In the genomic region with DNA sequence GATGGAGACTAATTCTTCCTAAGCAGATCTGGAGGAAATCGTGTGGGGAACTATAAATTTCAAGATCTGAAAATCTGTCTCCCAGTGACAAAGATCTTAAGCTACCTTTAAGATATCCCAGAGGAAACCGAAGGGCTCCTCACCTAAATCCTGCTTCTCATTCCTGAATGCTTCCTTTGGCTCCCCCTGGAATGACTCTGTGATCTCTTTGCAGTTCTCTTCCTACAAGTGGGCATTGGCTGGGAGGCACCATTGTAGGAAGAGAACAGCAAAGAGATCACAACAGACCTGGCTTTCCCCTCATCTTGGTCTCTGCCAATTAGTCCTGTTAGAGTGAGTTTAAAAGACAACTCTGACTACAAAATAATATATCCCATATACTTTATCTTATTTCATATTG, we compare ENCODE assay signal across 20 cellular contexts.
DNase-seq lines count a peak whose midpoint lies in the region; ATAC-seq, FAIRE-seq and TF ChIP-seq lines count a peak whose summit lies in the region.
"Had no signal": no experiment of that assay in that cellular context is flagged by ENCODE, and none has a peak within 500 bp of the region (broad histone marks: within the 10 kb centered on the region; RNA-seq: fewer than 3 reads in every experiment).

No MANE protein-coding gene starts in this region.

- ATAC-seq in upper lobe of left lung (ENCODE audit: low FRiP score in 2 of 2) (no peak), HepG2 (no peak)
- ATAC-seq: GM12878 had no signal

- H3K4me3 ChIP-seq in H1 (ENCODE audit: extremely low read depth in 1 of 4, insufficient read depth in 2 of 4, low read depth in 3 of 4, low read length in 4 of 4) = no peak overlapping the region
- H3K4me3 ChIP-seq in iPS DF 6.9 (ENCODE audit: low read length) = no peak overlapping the region
- H3K4me3 ChIP-seq in neural progenitor cell = no peak overlapping the region
- no peak overlapping the region for H3K4me3 ChIP-seq in upper lobe of left lung
- no peak overlapping the region for H3K4me3 ChIP-seq in HepG2 (replicated peaks in 1 of 3; ENCODE audit: insufficient read depth in 1 of 3, low read depth in 2 of 3, low read length in 3 of 3)
- H3K4me3 ChIP-seq: GM12878 had no signal

- H3K36me3 ChIP-seq in H1 (ENCODE audit: control insufficient read depth in 2 of 4, insufficient read depth in 4 of 4, low read length in 3 of 4) (no peaks in the 10 kb centered on the region), iPS DF 6.9 (ENCODE audit: control insufficient read depth, insufficient read depth, low read length) (no peaks in the 10 kb centered on the region), neural progenitor cell (no peaks in the 10 kb centered on the region), upper lobe of left lung (no peaks in the 10 kb centered on the region), HepG2 (replicated peaks in 1 of 2; ENCODE audit: control insufficient read depth in 1 of 2, insufficient read depth in 2 of 2, low read length in 2 of 2) (no peaks in the 10 kb centered on the region)
- H3K36me3 ChIP-seq: BE2C had no signal

- TF ChIP-seq CTCF in H9 (conservative IDR thresholded peaks at IDR 0.05) (peak; percentile 31; the same call in 2 of the 3 replicates), H1 (IDR thresholded peaks at IDR 0.05; ENCODE audit: control extremely low read depth in 1 of 3, insufficient read depth in 1 of 3, low read depth in 1 of 3, low read length in 3 of 3) (0 out of 4 replicates have a peak, but pooled peaks of 1 of the 3 experiments have one; percentile 4), neural progenitor cell (IDR thresholded peaks at IDR 0.05) (peak; percentile 14), upper lobe of left lung (IDR thresholded peaks at IDR 0.05) (no peak), HepG2 (CRISPR knock-in tag; IDR thresholded peaks at IDR 0.05) (no peak)

- H3K79me1 ChIP-seq in H9 (ENCODE audit: insufficient read depth, low read depth, low read length, poor library complexity, severe bottlenecking) (no peaks in the 10 kb centered on the region), H1 (ENCODE audit: low read depth, low read length) (no peaks in the 10 kb centered on the region)

- TF ChIP-seq EP300 in H1 (IDR thresholded peaks at IDR 0.05; ENCODE audit: borderline replicate concordance in 1 of 2, low read depth in 2 of 2, low read length in 2 of 2) (no peak), upper lobe of left lung (IDR thresholded peaks at IDR 0.05) (no peak), HepG2 (IDR thresholded peaks at IDR 0.05; ENCODE audit: low read depth in 2 of 2, low read length in 2 of 2) (no peak), HepG2 (CRISPR knock-in tag; IDR thresholded peaks at IDR 0.05; ENCODE audit: borderline replicate concordance) (no peak)

- H3K79me2 ChIP-seq in H9 (ENCODE audit: insufficient read depth, low read length) (no peaks in the 10 kb centered on the region), H1 (ENCODE audit: control insufficient read depth in 1 of 2, insufficient read depth in 2 of 2, low read length in 2 of 2) (no peaks in the 10 kb centered on the region), neural progenitor cell (ENCODE audit: low read depth) (no peaks in the 10 kb centered on the region), HepG2 (ENCODE audit: insufficient read depth, low read length) (no peaks in the 10 kb centered on the region)

- no CpG with 5 or more reads among the region's 2 CpGs for WGBS in H9 (ENCODE audit: extremely low coverage, insufficient read length, low lambda C conversion rate)
- 88% methylated on average over 2 of the region's 2 CpGs; no CpG with 5 or more reads in 1 of the 2 experiments for WGBS in H1 (ENCODE audit: extremely low coverage in 1 of 2, insufficient coverage in 1 of 2, insufficient read length in 1 of 2, insufficient replicate concordance in 2 of 2, low coverage in 1 of 2, low lambda C conversion rate in 2 of 2, missing lambda C conversion rate in 1 of 2), 2 experiments
- WGBS in iPS DF 6.9 (ENCODE audit: insufficient coverage, insufficient read length) = no CpG with 5 or more reads among the region's 2 CpGs
- WGBS in upper lobe of left lung, 2 donors = 61 to 62% methylated on average over 2 of the region's 2 CpGs
- WGBS in HepG2 (ENCODE audit: low lambda C conversion rate) = 1% methylated on average over 2 of the region's 2 CpGs

- H3K27me3 ChIP-seq in H9 (ENCODE audit: insufficient read depth, low read length) (no peaks in the 10 kb centered on the region), H1 (replicated peaks in 1 of 4; ENCODE audit: control insufficient read depth in 3 of 4, extremely low read depth in 1 of 4, insufficient read depth in 3 of 4, low read length in 3 of 4) (no peaks in the 10 kb centered on the region), iPS DF 6.9 (ENCODE audit: control insufficient read depth, insufficient read depth, low read length) (no peaks in the 10 kb centered on the region), neural progenitor cell (no peaks in the 10 kb centered on the region), upper lobe of left lung (no peaks in the 10 kb centered on the region), HepG2 (ENCODE audit: control insufficient read depth in 1 of 2, insufficient read depth in 2 of 2, low read length in 2 of 2) (no peaks in the 10 kb centered on the region)
- H3K27me3 ChIP-seq: BE2C had no signal

- H4K20me1 ChIP-seq in H9 (ENCODE audit: control insufficient read depth, insufficient read depth, insufficient read length) = no peaks in the 10 kb centered on the region
- H4K20me1 ChIP-seq in H1 (replicated peaks in 1 of 2; ENCODE audit: control insufficient read depth in 1 of 2, insufficient read depth in 2 of 2, low read length in 2 of 2) = no peaks in the 10 kb centered on the region
- H4K20me1 ChIP-seq in neural progenitor cell (ENCODE audit: low read depth) = no peaks in the 10 kb centered on the region
- H4K20me1 ChIP-seq in HepG2 (ENCODE audit: insufficient read depth, low read length) = no peaks in the 10 kb centered on the region

- no peak overlapping the region for H3K4ac ChIP-seq in H9 (ENCODE audit: low read depth, low read length)
- no peak overlapping the region for H3K4ac ChIP-seq in H1 (replicated peaks; ENCODE audit: insufficient read length, low read depth, low read length)

- no peaks in the 10 kb centered on the region for H3K36me3 Mint-ChIP-seq in H9 (ENCODE audit: insufficient read depth in 1 of 3, low read depth in 3 of 3)
- H3K36me3 Mint-ChIP-seq in neural progenitor cell = no peaks in the 10 kb centered on the region
- H3K36me3 Mint-ChIP-seq: CD4-positive, CD25-positive, alpha-beta regulatory T cell; CD8-positive, alpha-beta memory T cell had no signal

- no peaks in the 10 kb centered on the region for H3F3A ChIP-seq in neural progenitor cell (ENCODE audit: low read depth)

- H4K5ac ChIP-seq in H9 (ENCODE audit: insufficient read length, low read depth, low read length) (no peak overlapping the region), H1 (ENCODE audit: insufficient read length, low read depth, low read length) (no peak overlapping the region)

- no peaks in the 10 kb centered on the region for H3K9me3 Mint-ChIP-seq in H9
- H3K9me3 Mint-ChIP-seq in neural progenitor cell = no peaks in the 10 kb centered on the region

- H3K27ac Mint-ChIP-seq in H9 (no peak overlapping the region; a peak in 1 of 7 replicates), neural progenitor cell (no peak overlapping the region)
- H3K27ac Mint-ChIP-seq: CD4-positive, CD25-positive, alpha-beta regulatory T cell had no signal

- H2BK120ac ChIP-seq in H9 (ENCODE audit: low read depth, low read length, poor library complexity, severe bottlenecking) (no peak overlapping the region), H1 (replicated peaks; ENCODE audit: low read depth, low read length) (no peak overlapping the region)

- no peak overlapping the region for H2BK15ac ChIP-seq in H9 (ENCODE audit: low read depth, low read length)
- H2BK15ac ChIP-seq in H1 (ENCODE audit: low read length) = no peak overlapping the region

- H2AFZ ChIP-seq in H9 (ENCODE audit: low read length) (no peak overlapping the region), H1 (ENCODE audit: low read length) (0 out of 2 replicates have a peak overlapping the region, but pooled peaks have one; percentile 7), neural progenitor cell (replicated peaks) (peak overlapping the region; percentile 43), HepG2 (ENCODE audit: low read length) (no peak overlapping the region)

- no peak overlapping the region for H3K9ac ChIP-seq in H9 (ENCODE audit: extremely low read depth, insufficient read length, low read length)
- H3K9ac ChIP-seq in H1 (replicated peaks in 1 of 4; ENCODE audit: extremely low read depth in 1 of 4, low read depth in 3 of 4, low read length in 3 of 4) = no peak overlapping the region
- H3K9ac ChIP-seq in neural progenitor cell = no peak overlapping the region
- H3K9ac ChIP-seq in HepG2 (ENCODE audit: insufficient read depth, low read depth, low read length) = no peak overlapping the region

- in situ Hi-C loops in HepG2 (cut with HindIII; ENCODE audit: extremely low pct_ligation_motif_present, low pct_unique_long_range_greater_than_20kb) = no loop called here

- H3K23me2 ChIP-seq in H9 (ENCODE audit: insufficient read length, low read depth, low read length, poor library complexity, severe bottlenecking) (no peaks in the 10 kb centered on the region), H1 (ENCODE audit: low read depth, low read length) (no peaks in the 10 kb centered on the region)

- H2BK5ac ChIP-seq in H9 (ENCODE audit: insufficient read length, low read length) (no peak overlapping the region), H1 (ENCODE audit: low read depth, low read length) (no peak overlapping the region)

- H2BK12ac ChIP-seq in H9 (ENCODE audit: insufficient read length, low read depth, low read length) (no peak overlapping the region), H1 (ENCODE audit: low read depth, low read length) (no peak overlapping the region)

- peaks cover 0 to 3% of the 10 kb centered on the region in 2 experiments; a peak in 1 of 4 replicates for H3K4me1 Mint-ChIP-seq in H9
- H3K4me1 Mint-ChIP-seq in neural progenitor cell = no peaks in the 10 kb centered on the region
- H3K4me1 Mint-ChIP-seq: CD4-positive, CD25-positive, alpha-beta regulatory T cell; CD8-positive, alpha-beta memory T cell had no signal

- no peak overlapping the region for H3K23ac ChIP-seq in H9 (ENCODE audit: insufficient read length, low read depth, low read length)
- H3K23ac ChIP-seq in H1 (ENCODE audit: insufficient read length) = no peak overlapping the region

- CTCF ChIA-PET in H1 (lab: Charles Lee; ENCODE audit: partially characterized antibody) = interaction anchor here (0.8 kb wide), 1 partner anchor 17 kb away, joined by 3 read pairs; no protein-coding TSS in a partner anchor
- CTCF ChIA-PET in HepG2 (lab: Yijun Ruan, JAX; ENCODE audit: low intra/inter-chr PET ratio, low total read pairs) = no interaction called here

- H4K8ac ChIP-seq in H9 (replicated peaks; ENCODE audit: insufficient read length, low read depth, low read length) (no peak overlapping the region), H1 (ENCODE audit: extremely low read depth, insufficient read depth, low read length) (no peak overlapping the region)

- H3K18ac ChIP-seq in H9 (ENCODE audit: insufficient read length, low read depth, low read length) = no peak overlapping the region
- H3K18ac ChIP-seq in H1 (ENCODE audit: extremely low read depth, low read length) = no peak overlapping the region

- no peak overlapping the region for H2BK20ac ChIP-seq in H9 (ENCODE audit: low read depth, low read length, poor library complexity, severe bottlenecking)
- H2BK20ac ChIP-seq in H1 (ENCODE audit: low read length) = no peak overlapping the region

- H3T11ph ChIP-seq in H9 (ENCODE audit: low read length) = no peak overlapping the region

- POLR2A ChIA-PET in H1 (lab: Charles Lee; ENCODE audit: partially characterized antibody) = no interaction called here
- POLR2A ChIA-PET in HepG2 (lab: Yijun Ruan, JAX) = no interaction called here

- peak; percentile 41 for DNase-seq in H9
- DNase-seq in H1 (ENCODE audit: low read depth in 1 of 2, low spot score in 2 of 2) = no peak
- peak; percentile 25 for DNase-seq in iPS DF 6.9 (ENCODE audit: low read depth, low spot score)
- DNase-seq in neural progenitor cell (ENCODE audit: low spot score) = peak; percentile 51
- no peak for DNase-seq in superior temporal gyrus (ENCODE audit: extremely low spot score)
- no peak for DNase-seq in upper lobe of left lung
- no peak for DNase-seq in HepG2 (ENCODE audit: low spot score)
- DNase-seq: ACHN; BE2C; C1 segment of cervical spinal cord; CD4-positive, CD25-positive, alpha-beta regulatory T cell; CD8-positive, alpha-beta memory T cell; COR-L47; DMS 273 treated with DMSO at 0.1 percent for 48 hours; DMS53; DND-41; EL; GOT3; HCEC 1CT had no signal

- TF ChIP-seq RAD21 in H1 (IDR thresholded peaks at IDR 0.05 in 1 of 2, conservative IDR thresholded peaks at IDR 0.05 in 1 of 2; ENCODE audit: low read depth in 2 of 2, low read length in 2 of 2) = no peak; a peak in 1 of 4 replicates
- TF ChIP-seq RAD21 in HepG2 (CRISPR knock-in tag; IDR thresholded peaks at IDR 0.05) = no peak

- H3K4me2 ChIP-seq in H9 (ENCODE audit: insufficient read depth, insufficient read length, low read length) (no peak overlapping the region), H1 (ENCODE audit: insufficient read depth in 1 of 2, low read depth in 2 of 2, low read length in 2 of 2) (no peak overlapping the region), neural progenitor cell (no peak overlapping the region), HepG2 (ENCODE audit: low read depth, low read length) (no peak overlapping the region)

- no peak overlapping the region for H3K14ac ChIP-seq in H9 (ENCODE audit: insufficient read depth, low read length)
- no peak overlapping the region for H3K14ac ChIP-seq in H1 (ENCODE audit: insufficient read length)

- no peaks in the 10 kb centered on the region; the same call in 1 of the 2 replicates for H3K27me3 Mint-ChIP-seq in H9 (ENCODE audit: low read depth)
- no peaks in the 10 kb centered on the region for H3K27me3 Mint-ChIP-seq in neural progenitor cell (ENCODE audit: insufficient read depth, low read depth)
- H3K27me3 Mint-ChIP-seq: CD4-positive, CD25-positive, alpha-beta regulatory T cell; CD8-positive, alpha-beta memory T cell had no signal

- H3K27ac ChIP-seq in H9 (ENCODE audit: insufficient read length, low read depth, low read length) = no peak overlapping the region
- H3K27ac ChIP-seq in H1 (ENCODE audit: low read depth, low read length) = no peak overlapping the region
- no peak overlapping the region for H3K27ac ChIP-seq in iPS DF 6.9 (ENCODE audit: low read length)
- no peak overlapping the region for H3K27ac ChIP-seq in neural progenitor cell
- no peak overlapping the region for H3K27ac ChIP-seq in upper lobe of left lung
- no peak overlapping the region for H3K27ac ChIP-seq in HepG2 (ENCODE audit: extremely low read length, insufficient read depth, low read length)

- H4K91ac ChIP-seq in H9 (ENCODE audit: insufficient read length, low read depth, low read length) (no peak overlapping the region), H1 (replicated peaks; ENCODE audit: insufficient read length, low read length) (no peak overlapping the region)

- no peak overlapping the region for H3K4me3 Mint-ChIP-seq in H9
- H3K4me3 Mint-ChIP-seq in neural progenitor cell = no peak overlapping the region
- H3K4me3 Mint-ChIP-seq: CD4-positive, CD25-positive, alpha-beta regulatory T cell; CD8-positive, alpha-beta memory T cell had no signal

- no peak overlapping the region for H2AK5ac ChIP-seq in H9 (ENCODE audit: insufficient read length, low read length)
- H2AK5ac ChIP-seq in H1 (ENCODE audit: low read depth, low read length) = no peak overlapping the region

- TF ChIP-seq POLR2A in H1 (IDR thresholded peaks at IDR 0.05; ENCODE audit: control extremely low read depth in 1 of 2, low read depth in 2 of 2, low read length in 2 of 2) = no peak
- TF ChIP-seq POLR2A in upper lobe of left lung (IDR thresholded peaks at IDR 0.05) = no peak
- no peak for TF ChIP-seq POLR2A in HepG2 (IDR thresholded peaks at IDR 0.05; ENCODE audit: insufficient read depth in 1 of 2, low read depth in 2 of 2, low read length in 2 of 2)

- no peaks in the 10 kb centered on the region for H3K9me3 ChIP-seq in H9 (ENCODE audit: control insufficient read depth, low read depth, low read length)
- no peaks in the 10 kb centered on the region for H3K9me3 ChIP-seq in H1 (ENCODE audit: insufficient read depth in 2 of 2, low read depth in 1 of 2, low read length in 1 of 2)
- H3K9me3 ChIP-seq in iPS DF 6.9 (ENCODE audit: control insufficient read depth, insufficient read depth, low read length) = no peaks in the 10 kb centered on the region
- no peaks in the 10 kb centered on the region for H3K9me3 ChIP-seq in neural progenitor cell (ENCODE audit: low read depth)
- H3K9me3 ChIP-seq in upper lobe of left lung = no peaks in the 10 kb centered on the region
- H3K9me3 ChIP-seq in HepG2 (ENCODE audit: low read length) = no peaks in the 10 kb centered on the region
- H3K9me3 ChIP-seq: BE2C had no signal

- no peaks in the 10 kb centered on the region for H3K4me1 ChIP-seq in H9 (ENCODE audit: insufficient read depth, low read length)
- no peaks in the 10 kb centered on the region for H3K4me1 ChIP-seq in H1 (replicated peaks in 1 of 4; ENCODE audit: control insufficient read depth in 3 of 4, insufficient read depth in 4 of 4, low read length in 3 of 4)
- H3K4me1 ChIP-seq in iPS DF 6.9 (ENCODE audit: control insufficient read depth, insufficient read depth, low read length) = no peaks in the 10 kb centered on the region
- no peaks in the 10 kb centered on the region for H3K4me1 ChIP-seq in neural progenitor cell
- H3K4me1 ChIP-seq in upper lobe of left lung = no peaks in the 10 kb centered on the region
- no peaks in the 10 kb centered on the region for H3K4me1 ChIP-seq in HepG2 (ENCODE audit: insufficient read depth, low read length)
- H3K4me1 ChIP-seq: BE2C had no signal

- FAIRE-seq in H1 (lab: Jason Lieb, UNC) (no peak), HepG2 (lab: Jason Lieb, UNC) (no peak)
- FAIRE-seq: GM12878 had no signal

- no TSS peak for BruUV-seq in HepG2 (replicated peaks; lab: Mats Ljungman, UMichigan)

- H3K56ac ChIP-seq in H9 (ENCODE audit: insufficient read length, low read depth, low read length) (no peak overlapping the region), H1 (replicated peaks; ENCODE audit: insufficient read length, low read depth, low read length) (no peak overlapping the region)

- intact Hi-C loops in HepG2 (cut with micrococcal nuclease; ENCODE audit: unreplicated experiment) = no loop called here

Comparison
In these comparisons a context has a peak if more than half of its experiments do, and no peak if none do; other contexts are left out.
1. DNase-seq: peak in H9 (single experiment), iPS DF 6.9 (single experiment) and neural progenitor cell (single experiment); none in H1 (0 of 2), superior temporal gyrus (single experiment), upper lobe of left lung (0 of 2) and HepG2 (single experiment).
2. H2AFZ ChIP-seq: peak in H1 (single experiment) and neural progenitor cell (single experiment); none in H9 (single experiment) and HepG2 (single experiment).
3. CTCF ChIP-seq: peak in H9 (single experiment) and neural progenitor cell (single experiment); none in upper lobe of left lung (0 of 6) and HepG2 (single experiment).